In the genomic region with DNA sequence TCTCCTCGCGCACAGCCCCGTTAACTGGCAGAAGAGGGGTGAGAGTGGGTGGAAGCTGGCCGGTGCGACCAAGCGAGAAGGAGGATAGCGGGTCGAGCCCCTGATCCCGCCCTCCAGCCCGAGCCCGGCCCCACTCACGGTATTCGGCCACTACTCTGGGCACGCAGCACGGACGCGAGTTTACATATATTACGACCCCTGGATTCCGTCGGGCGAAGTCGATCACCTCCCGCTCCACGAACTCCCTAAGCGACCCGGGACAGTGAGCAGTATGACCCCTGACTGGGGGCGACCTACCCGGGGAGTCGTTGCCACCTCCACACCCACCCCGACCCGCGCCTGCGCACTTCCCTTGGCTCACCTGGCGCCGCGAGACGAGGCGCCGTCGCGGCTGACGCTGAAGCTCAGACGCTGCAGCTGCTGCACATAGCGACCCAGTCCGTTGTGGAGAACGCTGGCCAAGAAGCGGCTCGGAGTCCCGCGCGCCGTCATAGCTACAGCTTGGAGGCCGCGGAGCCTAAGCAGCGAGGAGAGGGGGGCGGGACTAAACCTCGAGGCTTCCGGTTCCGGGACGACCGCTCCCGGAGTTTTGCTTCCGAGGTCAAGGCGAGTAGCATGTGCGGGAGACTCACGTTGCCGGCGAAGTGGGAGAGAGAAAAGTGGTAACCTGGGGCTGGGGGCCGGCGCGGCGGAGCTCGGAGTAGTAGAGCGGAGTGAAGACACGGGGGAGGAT, we compare ENCODE assay signal across 1 cellular context.
TF ChIP-seq lines count a peak whose summit lies in the region.

A gene (minus strand): TSS at position 546 of the 733 bp plus-strand sequence. CDS start 54 bp downstream, at position 492.
A gene (plus strand): TSS at position 592 of the 733 bp plus-strand sequence. CDS start 668 bp downstream, outside the sequence.

TF ChIP-seq in HEK293, 187 proteins besides CTCF, POLR2A, EP300 and RAD21 (continued from another document and continues in another):
- TF ChIP-seq, protein P1, sequence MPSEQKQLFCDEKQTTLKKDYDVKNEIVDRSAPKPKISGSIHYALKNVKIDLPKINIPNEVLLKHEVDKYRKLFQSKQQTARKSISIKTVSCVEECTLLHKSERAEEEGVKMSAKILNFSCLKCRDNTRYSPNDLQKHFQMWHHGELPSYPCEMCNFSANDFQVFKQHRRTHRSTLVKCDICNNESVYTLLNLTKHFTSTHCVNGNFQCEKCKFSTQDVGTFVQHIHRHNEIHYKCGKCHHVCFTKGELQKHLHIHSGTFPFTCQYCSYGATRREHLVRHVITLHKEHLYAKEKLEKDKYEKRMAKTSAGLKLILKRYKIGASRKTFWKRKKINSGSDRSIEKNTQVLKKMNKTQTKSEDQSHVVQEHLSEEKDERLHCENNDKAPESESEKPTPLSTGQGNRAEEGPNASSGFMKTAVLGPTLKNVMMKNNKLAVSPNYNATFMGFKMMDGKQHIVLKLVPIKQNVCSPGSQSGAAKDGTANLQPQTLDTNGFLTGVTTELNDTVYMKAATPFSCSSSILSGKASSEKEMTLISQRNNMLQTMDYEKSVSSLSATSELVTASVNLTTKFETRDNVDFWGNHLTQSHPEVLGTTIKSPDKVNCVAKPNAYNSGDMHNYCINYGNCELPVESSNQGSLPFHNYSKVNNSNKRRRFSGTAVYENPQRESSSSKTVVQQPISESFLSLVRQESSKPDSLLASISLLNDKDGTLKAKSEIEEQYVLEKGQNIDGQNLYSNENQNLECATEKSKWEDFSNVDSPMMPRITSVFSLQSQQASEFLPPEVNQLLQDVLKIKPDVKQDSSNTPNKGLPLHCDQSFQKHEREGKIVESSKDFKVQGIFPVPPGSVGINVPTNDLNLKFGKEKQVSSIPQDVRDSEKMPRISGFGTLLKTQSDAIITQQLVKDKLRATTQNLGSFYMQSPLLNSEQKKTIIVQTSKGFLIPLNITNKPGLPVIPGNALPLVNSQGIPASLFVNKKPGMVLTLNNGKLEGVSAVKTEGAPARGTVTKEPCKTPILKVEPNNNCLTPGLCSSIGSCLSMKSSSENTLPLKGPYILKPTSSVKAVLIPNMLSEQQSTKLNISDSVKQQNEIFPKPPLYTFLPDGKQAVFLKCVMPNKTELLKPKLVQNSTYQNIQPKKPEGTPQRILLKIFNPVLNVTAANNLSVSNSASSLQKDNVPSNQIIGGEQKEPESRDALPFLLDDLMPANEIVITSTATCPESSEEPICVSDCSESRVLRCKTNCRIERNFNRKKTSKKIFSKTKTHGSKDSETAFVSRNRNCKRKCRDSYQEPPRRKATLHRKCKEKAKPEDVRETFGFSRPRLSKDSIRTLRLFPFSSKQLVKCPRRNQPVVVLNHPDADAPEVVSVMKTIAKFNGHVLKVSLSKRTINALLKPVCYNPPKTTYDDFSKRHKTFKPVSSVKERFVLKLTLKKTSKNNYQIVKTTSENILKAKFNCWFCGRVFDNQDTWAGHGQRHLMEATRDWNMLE (tag by site-specific recombination; conservative IDR thresholded peaks at IDR 0.05; ENCODE audit: low read depth): peak; percentile 99
- TF ChIP-seq SETDB1 (IDR thresholded peaks at IDR 0.05; ENCODE audit: insufficient read length, low read length) (no peak), ZNF629 (tag by site-specific recombination; IDR thresholded peaks at IDR 0.05) (peak; percentile 69; the same call in 1 of the 2 replicates), ZNF670 (tag by site-specific recombination; IDR thresholded peaks at IDR 0.05; ENCODE audit: low read depth) (no peak), ZNF707 (tag by site-specific recombination; IDR thresholded peaks at IDR 0.05) (no peak), HOXC10 (CRISPR knock-in tag; IDR thresholded peaks at IDR 0.05) (0 out of 2 replicates have a peak, but pooled peaks have one; percentile 29), ZBTB48 (tag by site-specific recombination; IDR thresholded peaks at IDR 0.05) (peak; percentile 85), ZNF792 (tag by site-specific recombination; IDR thresholded peaks at IDR 0.05) (no peak), ZNF335 (tag by site-specific recombination; conservative IDR thresholded peaks at IDR 0.05) (peak; percentile 96), BCL11A (tag by site-specific recombination; IDR thresholded peaks at IDR 0.05; ENCODE audit: low read depth) (0 out of 2 replicates have a peak, but pooled peaks have one; percentile 21), GLIS1 (tag by site-specific recombination; IDR thresholded peaks at IDR 0.05) (peak; percentile 61), ZNF184 (tag by site-specific recombination; IDR thresholded peaks at IDR 0.05) (no peak), SP2 (tag by site-specific recombination; IDR thresholded peaks at IDR 0.05) (peak; percentile 94), SP3 (tag by site-specific recombination; IDR thresholded peaks at IDR 0.05) (peak; percentile 87), FEZF1 (tag by site-specific recombination; IDR thresholded peaks at IDR 0.05) (no peak), ZBTB8A (tag by site-specific recombination; IDR thresholded peaks at IDR 0.05) (no peak; the same call in 1 of the 2 replicates), BCL11B (tag by site-specific recombination; IDR thresholded peaks at IDR 0.05; ENCODE audit: low read depth) (no peak), ZNF610 (tag by site-specific recombination; IDR thresholded peaks at IDR 0.05; ENCODE audit: borderline replicate concordance) (peak; percentile 69), ZNF10 (tag by site-specific recombination; IDR thresholded peaks at IDR 0.05) (0 out of 2 replicates have a peak, but pooled peaks have one; percentile 7), ZNF2 (tag by site-specific recombination; IDR thresholded peaks at IDR 0.05) (peak; percentile 56; the same call in 1 of the 2 replicates), ZNF391 (tag by site-specific recombination; IDR thresholded peaks at IDR 0.05; ENCODE audit: borderline replicate concordance, low read depth) (no peak), KLF16 (tag by site-specific recombination; IDR thresholded peaks at IDR 0.05) (peak; percentile 27; the same call in 1 of the 2 replicates), ZNF324 (tag by site-specific recombination; IDR thresholded peaks at IDR 0.05) (no peak), ZNF600 (tag by site-specific recombination; IDR thresholded peaks at IDR 0.05) (peak; percentile 73; the same call in 1 of the 2 replicates), ZFHX2 (tag by site-specific recombination; conservative IDR thresholded peaks at IDR 0.05) (peak; percentile 59), EGR2 (tag by site-specific recombination; IDR thresholded peaks at IDR 0.05; ENCODE audit: low read depth) (no peak; the same call in none of the 2 replicates), ZIC2 (tag by site-specific recombination; IDR thresholded peaks at IDR 0.05) (peak; percentile 41), ZNF350 (tag by site-specific recombination; IDR thresholded peaks at IDR 0.05) (no peak), ZNF677 (tag by site-specific recombination; IDR thresholded peaks at IDR 0.05) (no peak), GLIS2 (tag by site-specific recombination; IDR thresholded peaks at IDR 0.05) (peak; percentile 92)
- TF ChIP-seq, protein P2, sequence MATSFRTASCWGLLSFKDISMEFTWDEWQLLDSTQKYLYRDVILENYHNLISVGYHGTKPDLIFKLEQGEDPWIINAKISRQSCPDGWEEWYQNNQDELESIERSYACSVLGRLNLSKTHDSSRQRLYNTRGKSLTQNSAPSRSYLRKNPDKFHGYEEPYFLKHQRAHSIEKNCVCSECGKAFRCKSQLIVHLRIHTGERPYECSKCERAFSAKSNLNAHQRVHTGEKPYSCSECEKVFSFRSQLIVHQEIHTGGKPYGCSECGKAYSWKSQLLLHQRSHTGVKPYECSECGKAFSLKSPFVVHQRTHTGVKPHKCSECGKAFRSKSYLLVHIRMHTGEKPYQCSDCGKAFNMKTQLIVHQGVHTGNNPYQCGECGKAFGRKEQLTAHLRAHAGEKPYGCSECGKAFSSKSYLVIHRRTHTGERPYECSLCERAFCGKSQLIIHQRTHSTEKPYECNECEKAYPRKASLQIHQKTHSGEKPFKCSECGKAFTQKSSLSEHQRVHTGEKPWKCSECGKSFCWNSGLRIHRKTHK (tag by site-specific recombination; IDR thresholded peaks at IDR 0.05): no peak
- TF ChIP-seq, protein P3, sequence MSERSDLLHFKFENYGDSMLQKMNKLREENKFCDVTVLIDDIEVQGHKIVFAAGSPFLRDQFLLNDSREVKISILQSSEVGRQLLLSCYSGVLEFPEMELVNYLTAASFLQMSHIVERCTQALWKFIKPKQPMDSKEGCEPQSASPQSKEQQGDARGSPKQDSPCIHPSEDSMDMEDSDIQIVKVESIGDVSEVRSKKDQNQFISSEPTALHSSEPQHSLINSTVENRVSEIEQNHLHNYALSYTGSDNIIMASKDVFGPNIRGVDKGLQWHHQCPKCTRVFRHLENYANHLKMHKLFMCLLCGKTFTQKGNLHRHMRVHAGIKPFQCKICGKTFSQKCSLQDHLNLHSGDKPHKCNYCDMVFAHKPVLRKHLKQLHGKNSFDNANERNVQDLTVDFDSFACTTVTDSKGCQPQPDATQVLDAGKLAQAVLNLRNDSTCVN (tag by site-specific recombination; optimal IDR thresholded peaks at IDR 0.05): peak; percentile 48
- TF ChIP-seq, protein P4, sequence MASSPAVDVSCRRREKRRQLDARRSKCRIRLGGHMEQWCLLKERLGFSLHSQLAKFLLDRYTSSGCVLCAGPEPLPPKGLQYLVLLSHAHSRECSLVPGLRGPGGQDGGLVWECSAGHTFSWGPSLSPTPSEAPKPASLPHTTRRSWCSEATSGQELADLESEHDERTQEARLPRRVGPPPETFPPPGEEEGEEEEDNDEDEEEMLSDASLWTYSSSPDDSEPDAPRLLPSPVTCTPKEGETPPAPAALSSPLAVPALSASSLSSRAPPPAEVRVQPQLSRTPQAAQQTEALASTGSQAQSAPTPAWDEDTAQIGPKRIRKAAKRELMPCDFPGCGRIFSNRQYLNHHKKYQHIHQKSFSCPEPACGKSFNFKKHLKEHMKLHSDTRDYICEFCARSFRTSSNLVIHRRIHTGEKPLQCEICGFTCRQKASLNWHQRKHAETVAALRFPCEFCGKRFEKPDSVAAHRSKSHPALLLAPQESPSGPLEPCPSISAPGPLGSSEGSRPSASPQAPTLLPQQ (tag by site-specific recombination; IDR thresholded peaks at IDR 0.05): peak; percentile 35; the same call in 1 of the 2 replicates
- TF ChIP-seq, protein P5, sequence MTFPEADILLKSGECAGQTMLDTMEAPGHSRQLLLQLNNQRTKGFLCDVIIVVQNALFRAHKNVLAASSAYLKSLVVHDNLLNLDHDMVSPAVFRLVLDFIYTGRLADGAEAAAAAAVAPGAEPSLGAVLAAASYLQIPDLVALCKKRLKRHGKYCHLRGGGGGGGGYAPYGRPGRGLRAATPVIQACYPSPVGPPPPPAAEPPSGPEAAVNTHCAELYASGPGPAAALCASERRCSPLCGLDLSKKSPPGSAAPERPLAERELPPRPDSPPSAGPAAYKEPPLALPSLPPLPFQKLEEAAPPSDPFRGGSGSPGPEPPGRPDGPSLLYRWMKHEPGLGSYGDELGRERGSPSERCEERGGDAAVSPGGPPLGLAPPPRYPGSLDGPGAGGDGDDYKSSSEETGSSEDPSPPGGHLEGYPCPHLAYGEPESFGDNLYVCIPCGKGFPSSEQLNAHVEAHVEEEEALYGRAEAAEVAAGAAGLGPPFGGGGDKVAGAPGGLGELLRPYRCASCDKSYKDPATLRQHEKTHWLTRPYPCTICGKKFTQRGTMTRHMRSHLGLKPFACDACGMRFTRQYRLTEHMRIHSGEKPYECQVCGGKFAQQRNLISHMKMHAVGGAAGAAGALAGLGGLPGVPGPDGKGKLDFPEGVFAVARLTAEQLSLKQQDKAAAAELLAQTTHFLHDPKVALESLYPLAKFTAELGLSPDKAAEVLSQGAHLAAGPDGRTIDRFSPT (tag by site-specific recombination; IDR thresholded peaks at IDR 0.05): peak; percentile 53; the same call in 1 of the 2 replicates
- TF ChIP-seq, protein P6, sequence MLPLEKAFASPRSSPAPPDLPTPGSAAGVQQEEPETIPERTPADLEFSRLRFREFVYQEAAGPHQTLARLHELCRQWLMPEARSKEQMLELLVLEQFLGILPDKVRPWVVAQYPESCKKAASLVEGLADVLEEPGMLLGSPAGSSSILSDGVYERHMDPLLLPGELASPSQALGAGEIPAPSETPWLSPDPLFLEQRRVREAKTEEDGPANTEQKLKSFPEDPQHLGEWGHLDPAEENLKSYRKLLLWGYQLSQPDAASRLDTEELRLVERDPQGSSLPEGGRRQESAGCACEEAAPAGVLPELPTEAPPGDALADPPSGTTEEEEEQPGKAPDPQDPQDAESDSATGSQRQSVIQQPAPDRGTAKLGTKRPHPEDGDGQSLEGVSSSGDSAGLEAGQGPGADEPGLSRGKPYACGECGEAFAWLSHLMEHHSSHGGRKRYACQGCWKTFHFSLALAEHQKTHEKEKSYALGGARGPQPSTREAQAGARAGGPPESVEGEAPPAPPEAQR (tag by site-specific recombination; IDR thresholded peaks at IDR 0.05): no peak
- TF ChIP-seq, protein P7, sequence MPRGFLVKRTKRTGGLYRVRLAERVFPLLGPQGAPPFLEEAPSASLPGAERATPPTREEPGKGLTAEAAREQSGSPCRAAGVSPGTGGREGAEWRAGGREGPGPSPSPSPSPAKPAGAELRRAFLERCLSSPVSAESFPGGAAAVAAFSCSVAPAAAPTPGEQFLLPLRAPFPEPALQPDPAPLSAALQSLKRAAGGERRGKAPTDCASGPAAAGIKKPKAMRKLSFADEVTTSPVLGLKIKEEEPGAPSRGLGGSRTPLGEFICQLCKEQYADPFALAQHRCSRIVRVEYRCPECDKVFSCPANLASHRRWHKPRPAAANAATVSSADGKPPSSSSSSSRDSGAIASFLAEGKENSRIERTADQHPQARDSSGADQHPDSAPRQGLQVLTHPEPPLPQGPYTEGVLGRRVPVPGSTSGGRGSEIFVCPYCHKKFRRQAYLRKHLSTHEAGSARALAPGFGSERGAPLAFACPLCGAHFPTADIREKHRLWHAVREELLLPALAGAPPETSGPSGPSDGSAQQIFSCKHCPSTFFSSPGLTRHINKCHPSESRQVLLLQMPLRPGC (tag by site-specific recombination; IDR thresholded peaks at IDR 0.05): 0 out of 2 replicates have a peak, but pooled peaks have one; percentile 12
- TF ChIP-seq, protein P8, sequence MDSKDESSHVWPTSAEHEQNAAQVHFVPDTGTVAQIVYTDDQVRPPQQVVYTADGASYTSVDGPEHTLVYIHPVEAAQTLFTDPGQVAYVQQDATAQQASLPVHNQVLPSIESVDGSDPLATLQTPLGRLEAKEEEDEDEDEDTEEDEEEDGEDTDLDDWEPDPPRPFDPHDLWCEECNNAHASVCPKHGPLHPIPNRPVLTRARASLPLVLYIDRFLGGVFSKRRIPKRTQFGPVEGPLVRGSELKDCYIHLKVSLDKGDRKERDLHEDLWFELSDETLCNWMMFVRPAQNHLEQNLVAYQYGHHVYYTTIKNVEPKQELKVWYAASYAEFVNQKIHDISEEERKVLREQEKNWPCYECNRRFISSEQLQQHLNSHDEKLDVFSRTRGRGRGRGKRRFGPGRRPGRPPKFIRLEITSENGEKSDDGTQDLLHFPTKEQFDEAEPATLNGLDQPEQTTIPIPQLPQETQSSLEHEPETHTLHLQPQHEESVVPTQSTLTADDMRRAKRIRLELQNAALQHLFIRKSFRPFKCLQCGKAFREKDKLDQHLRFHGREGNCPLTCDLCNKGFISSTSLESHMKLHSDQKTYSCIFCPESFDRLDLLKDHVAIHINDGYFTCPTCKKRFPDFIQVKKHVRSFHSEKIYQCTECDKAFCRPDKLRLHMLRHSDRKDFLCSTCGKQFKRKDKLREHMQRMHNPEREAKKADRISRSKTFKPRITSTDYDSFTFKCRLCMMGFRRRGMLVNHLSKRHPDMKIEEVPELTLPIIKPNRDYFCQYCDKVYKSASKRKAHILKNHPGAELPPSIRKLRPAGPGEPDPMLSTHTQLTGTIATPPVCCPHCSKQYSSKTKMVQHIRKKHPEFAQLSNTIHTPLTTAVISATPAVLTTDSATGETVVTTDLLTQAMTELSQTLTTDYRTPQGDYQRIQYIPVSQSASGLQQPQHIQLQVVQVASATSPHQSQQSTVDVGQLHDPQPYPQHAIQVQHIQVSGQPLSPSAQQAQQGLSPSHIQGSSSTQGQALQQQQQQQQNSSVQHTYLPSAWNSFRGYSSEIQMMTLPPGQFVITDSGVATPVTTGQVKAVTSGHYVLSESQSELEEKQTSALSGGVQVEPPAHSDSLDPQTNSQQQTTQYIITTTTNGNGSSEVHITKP (tag by site-specific recombination; IDR thresholded peaks at IDR 0.05): 0 out of 2 replicates have a peak, but pooled peaks have one; percentile 6
